Comparison of ENCODE assay signal across 30 cellular contexts in the genomic region with DNA sequence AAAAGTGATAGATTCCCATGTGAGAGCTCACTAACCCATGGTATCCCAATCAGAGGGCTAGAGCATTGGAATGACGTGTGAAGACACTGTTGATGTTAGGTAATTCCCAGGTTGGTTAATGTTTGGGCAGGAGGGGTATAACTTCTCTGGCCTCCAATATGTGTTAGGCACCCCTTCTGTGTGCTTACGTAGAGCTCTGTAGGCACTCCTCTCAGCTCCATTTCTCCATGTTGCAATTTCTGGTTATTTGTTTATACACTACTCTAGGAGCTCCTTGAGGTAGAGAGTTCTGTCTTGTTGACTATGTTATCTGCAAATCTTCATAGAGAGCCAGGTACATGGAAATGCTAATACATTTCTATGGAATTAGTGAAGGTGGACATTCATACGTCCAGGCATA.
"Had no signal": no experiment of that assay in that cellular context is flagged by ENCODE, and none has a peak within 500 bp of the region (broad histone marks: within the 10 kb centered on the region; RNA-seq: fewer than 3 reads in every experiment).

No MANE protein-coding gene starts in this region.

- ATAC-seq: activated CD4-positive, alpha-beta T cell treated with anti-CD3 and anti-CD28 coated beads for 36 hours; activated T-helper 17 cell treated with anti-CD3 and anti-CD28 coated beads, Interleukin-2, amount 50 U/mL, for 72 hours; heart right ventricle; sciatic nerve had no signal

- FAIRE-seq: endometrium, kidney, small intestine, TTC549 had no signal

- DNase-seq: activated CD4-positive, alpha-beta T cell treated with anti-CD3 and anti-CD28 coated beads for 36 hours; activated CD4-positive, alpha-beta T cell treated with anti-CD3 and anti-CD28 coated beads, Interleukin-2, amount 50 U/mL, for 4 hours; activated CD8-positive, alpha-beta memory T cell treated with anti-CD3 and anti-CD28 coated beads for 24 hours; activated CD8-positive, alpha-beta memory T cell treated with anti-CD3 and anti-CD28 coated beads, Interleukin-2, amount 50 U/mL, for 4 hours; activated naive CD4-positive, alpha-beta T cell; activated T-cell treated with anti-CD3 and anti-CD28 coated beads, Interleukin-2, amount 50 U/mL, for 24 hours; adrenal gland; brain microvascular endothelial cell; caudate nucleus; effector CD4-positive, alpha-beta T cell; heart right ventricle; kidney; left ventricle myocardium inferior; mammary epithelial cell; midbrain; nucleus accumbens; small intestine; stimulated activated CD4-positive, alpha-beta T cell treated with anti-CD3 and anti-CD28 coated beads, Interleukin-15, amount 100 ng/mL, for 24 hours; stimulated activated naive CD4-positive, alpha-beta T cell; T-helper 1 cell; WERI-Rb-1 had no signal

- H3K9me3 ChIP-seq: adrenal gland, ascending aorta, heart right ventricle, left ventricle myocardium inferior, thoracic aorta had no signal

- H3K4me3 ChIP-seq: adrenal gland, ascending aorta, heart right ventricle, left ventricle myocardium inferior, thoracic aorta had no signal

- H3K36me3 ChIP-seq: adrenal gland, ascending aorta, brain microvascular endothelial cell, heart right ventricle, left ventricle myocardium inferior, thoracic aorta, WERI-Rb-1 had no signal

- H3K27ac ChIP-seq: adrenal gland, ascending aorta, brain microvascular endothelial cell, heart right ventricle, left ventricle myocardium inferior, thoracic aorta, WERI-Rb-1 had no signal

- H3K4me3 Mint-ChIP-seq: activated CD4-positive, alpha-beta T cell treated with anti-CD3 and anti-CD28 coated beads for 36 hours; activated naive CD8-positive, alpha-beta T cell; activated T-cell treated with anti-CD3 and anti-CD28 coated beads, Interleukin-2, amount 50 U/mL, for 24 hours; activated T-helper 17 cell treated with anti-CD3 and anti-CD28 coated beads, Interleukin-2, amount 50 U/mL, for 72 hours; dendritic cell treated with granulocyte-macrophage colony-stimulating factor and Interleukin-4, amounts not matched to agents 40 ng/mL and 50 ng/mL, for 4 days; type B pancreatic cell had no signal

- H3K9me3 Mint-ChIP-seq: activated T-cell treated with anti-CD3 and anti-CD28 coated beads, Interleukin-2, amount 50 U/mL, for 24 hours; activated T-helper 17 cell treated with anti-CD3 and anti-CD28 coated beads, Interleukin-2, amount 50 U/mL, for 72 hours; dendritic cell treated with granulocyte-macrophage colony-stimulating factor and Interleukin-4, amounts not matched to agents 40 ng/mL and 50 ng/mL, for 4 days had no signal

- H3K27me3 ChIP-seq: adrenal gland, ascending aorta, brain microvascular endothelial cell had no signal

- H3K27ac Mint-ChIP-seq: activated CD4-positive, alpha-beta T cell treated with anti-CD3 and anti-CD28 coated beads for 36 hours; activated naive CD8-positive, alpha-beta T cell; activated T-cell treated with anti-CD3 and anti-CD28 coated beads, Interleukin-2, amount 50 U/mL, for 24 hours; activated T-helper 17 cell treated with anti-CD3 and anti-CD28 coated beads, Interleukin-2, amount 50 U/mL, for 72 hours; dendritic cell treated with granulocyte-macrophage colony-stimulating factor and Interleukin-4, amounts not matched to agents 40 ng/mL and 50 ng/mL, for 4 days; type B pancreatic cell had no signal

- H3K4me1 Mint-ChIP-seq: activated CD4-positive, alpha-beta T cell treated with anti-CD3 and anti-CD28 coated beads for 36 hours; activated T-helper 17 cell treated with anti-CD3 and anti-CD28 coated beads, Interleukin-2, amount 50 U/mL, for 72 hours had no signal

- H3K4me1 ChIP-seq: adrenal gland, ascending aorta, heart right ventricle, left ventricle myocardium inferior had no signal

- H3K36me3 Mint-ChIP-seq: activated naive CD8-positive, alpha-beta T cell; type B pancreatic cell had no signal

- H3K27me3 Mint-ChIP-seq: dendritic cell treated with granulocyte-macrophage colony-stimulating factor and Interleukin-4, amounts not matched to agents 40 ng/mL and 50 ng/mL, for 4 days had no signal
